17 cellular contexts compared by ENCODE assay signal in genomic region chr6:105015482-105015881, GRCh38. TPM values are rescaled to one million over a fixed set of nuclear protein-coding genes. Genes with fewer than 3 reads are reported as not detected.
DNase-seq lines count a peak whose midpoint lies in the region; FAIRE-seq and TF ChIP-seq lines count a peak whose summit lies in the region.
"Had no signal": no experiment of that assay in that cellular context is flagged by ENCODE, and none has a peak within 500 bp of the region (broad histone marks: within the 10 kb centered on the region; RNA-seq: fewer than 3 reads in every experiment).

No MANE protein-coding gene starts in this region.

- H3K9ac ChIP-seq in kidney (ENCODE audit: low read length in 2 of 2), result no peak overlapping the region
- H3K9ac ChIP-seq: parathyroid adenoma had no signal

- no peaks in the 10 kb centered on the region for H3K36me3 ChIP-seq in kidney (ENCODE audit: control insufficient read depth in 1 of 2, insufficient read depth in 2 of 2, low read length in 2 of 2)
- H3K36me3 ChIP-seq: Peyer's patch had no signal

- intact Hi-C loops in kidney (cut with DNase I), result no loop called here

- no peak for TF ChIP-seq CTCF in kidney (IDR thresholded peaks at IDR 0.05; ENCODE audit: borderline replicate concordance, extremely low read depth, insufficient read depth)

- H3K9me3 ChIP-seq in kidney (ENCODE audit: control insufficient read depth in 1 of 2, low read length in 2 of 2), result no peaks in the 10 kb centered on the region
- H3K9me3 ChIP-seq: Peyer's patch had no signal

- H3K27ac ChIP-seq in kidney (ENCODE audit: low read depth in 2 of 2, low read length in 2 of 2), result no peak overlapping the region
- H3K27ac ChIP-seq: parathyroid adenoma, Peyer's patch had no signal

- no peaks in the 10 kb centered on the region for H3K4me1 ChIP-seq in kidney (ENCODE audit: control insufficient read depth in 1 of 2, insufficient read depth in 1 of 2, low read depth in 1 of 2, low read length in 2 of 2)
- H3K4me1 ChIP-seq: parathyroid adenoma, Peyer's patch had no signal

- FAIRE-seq in kidney (lab: Jason Lieb, UNC), result no peak
- FAIRE-seq: endothelial cell of umbilical vein had no signal

- H3K4me3 ChIP-seq in kidney (ENCODE audit: low read length in 2 of 2), result no peak overlapping the region
- H3K4me3 ChIP-seq: Peyer's patch had no signal

- peak; percentile 55 for DNase-seq in AG20443 (ENCODE audit: low spot score)
- peak; percentile 46 for DNase-seq in M059J (ENCODE audit: low read depth)
- peak; percentile 27 for DNase-seq in fibroblast of gingiva (ENCODE audit: low read depth)
- DNase-seq in non-pigmented ciliary epithelial cell (ENCODE audit: low read depth), result peak; percentile 54
- no peak for DNase-seq in NCI-H526 (lab: John Stamatoyannopoulos, UW)
- no peak for DNase-seq in kidney
- no peak for DNase-seq in stimulated activated CD4-positive, alpha-beta T cell treated with anti-CD3 and anti-CD28 coated beads, Interleukin-12 subunit alpha, Interleukin-12 subunit beta, amount 100 ng/mL, for 4 hours
- no peak for DNase-seq in dermis blood vessel endothelial cell
- DNase-seq: activated CD4-positive, alpha-beta T cell treated with anti-CD3 and anti-CD28 coated beads, Interleukin-2, amount 50 U/mL, for 1 hour; CD4-positive, alpha-beta T cell; NCI-H1105; NCI-H510A; Peyer's patch had no signal

RNA-seq across cellular contexts. Expression of gene LIN28B, which starts 58.6 kb away (rescaled TPM):
- 0.07 and 0.27 TPM in 2 replicates for total RNA-seq in M059J (2014; rRNA removed; shearing (Covaris generic))
- total RNA-seq in kidney (not detected), dermis blood vessel endothelial cell (not detected in 2 replicates)
- not detected for polyA plus RNA-seq in kidney (ENCODE audit: insufficient read depth, low read depth, low replicate concordance)
- total RNA-seq: activated T-helper 17 cell treated with anti-CD3 and anti-CD28 coated beads, Interleukin-2, amount 50 U/mL, for 72 hours; cardiac septum; CD4-positive, alpha-beta T cell; endothelial cell of umbilical vein; Peyer's patch had no signal
- polyA plus RNA-seq: endothelial cell of umbilical vein had no signal

Comparison
In these comparisons a context has a peak if more than half of its experiments do, and no peak if none do; other contexts are left out.
1. DNase-seq: peak in AG20443 (single experiment), M059J (single experiment), fibroblast of gingiva (single experiment) and non-pigmented ciliary epithelial cell (single experiment); none in NCI-H526 (0 of 2), kidney (single experiment), stimulated activated CD4-positive, alpha-beta T cell treated with anti-CD3 and anti-CD28 coated beads, Interleukin-12 subunit alpha, Interleukin-12 subunit beta, amount 100 ng/mL, for 4 hours (single experiment) and dermis blood vessel endothelial cell (single experiment).